ENCODE assay signal across 9 cellular contexts in the genomic region with DNA sequence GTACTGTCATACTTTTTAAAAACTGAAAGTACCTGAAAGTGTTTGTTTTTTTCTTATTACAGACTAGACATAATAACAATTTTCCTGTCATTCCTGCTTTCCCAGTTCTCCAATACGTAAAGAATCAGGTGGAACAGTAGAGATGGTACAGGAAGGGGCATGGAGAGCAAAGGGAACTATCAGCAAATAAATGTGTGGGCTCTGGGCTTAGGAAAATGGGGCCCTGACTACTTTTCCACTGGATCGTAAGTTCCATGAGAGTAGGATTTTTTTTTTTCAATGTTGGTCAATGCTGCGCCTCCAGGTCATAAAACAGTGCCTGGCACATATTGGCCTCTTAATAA. TPM values are rescaled to one million over a fixed set of nuclear protein-coding genes. Genes with fewer than 3 reads are reported as not detected.
DNase-seq lines count a peak whose midpoint lies in the region; ATAC-seq, FAIRE-seq and TF ChIP-seq lines count a peak whose summit lies in the region.
"Had no signal": no experiment of that assay in that cellular context is flagged by ENCODE, and none has a peak within 500 bp of the region (broad histone marks: within the 10 kb centered on the region; RNA-seq: fewer than 3 reads in every experiment).

No MANE protein-coding gene starts in this region.

- no peaks in the 10 kb centered on the region for H3K36me3 ChIP-seq in left ventricle myocardium inferior
- no peaks in the 10 kb centered on the region for H3K36me3 ChIP-seq in astrocyte (ENCODE audit: insufficient read depth, low read length)
- H3K36me3 ChIP-seq in aorta (ENCODE audit: control insufficient read depth in 1 of 2, insufficient read depth in 2 of 2, low read length in 1 of 2), result no peaks in the 10 kb centered on the region

- H3K27me3 ChIP-seq in left ventricle myocardium inferior (ENCODE audit: low read depth) (no peaks in the 10 kb centered on the region), astrocyte (ENCODE audit: insufficient read depth, low read length) (no peaks in the 10 kb centered on the region), aorta (ENCODE audit: control insufficient read depth in 1 of 2, insufficient read depth in 2 of 2, low read length in 1 of 2) (no peaks in the 10 kb centered on the region)

- peaks cover 4% of the 10 kb centered on the region for H4K20me1 ChIP-seq in astrocyte (ENCODE audit: insufficient read depth, low read length)

- peak overlapping the region; percentile 73 for H3K4me2 ChIP-seq in astrocyte (ENCODE audit: low read length)

- H3K27me3 Mint-ChIP-seq in astrocyte (ENCODE audit: low read depth, unreplicated experiment) (no peaks in the 10 kb centered on the region), mesothelial cell of epicardium (ENCODE audit: low read depth) (no peaks in the 10 kb centered on the region)

- no peak overlapping the region for H3K4me3 Mint-ChIP-seq in astrocyte (ENCODE audit: unreplicated experiment)
- no peak overlapping the region for H3K4me3 Mint-ChIP-seq in mesothelial cell of epicardium

- H3K27ac Mint-ChIP-seq in astrocyte (ENCODE audit: unreplicated experiment) (no peak overlapping the region), mesothelial cell of epicardium (peak overlapping the region; percentile 23)

- no peaks in the 10 kb centered on the region for H3K36me3 Mint-ChIP-seq in astrocyte (ENCODE audit: low read depth, unreplicated experiment)
- no peaks in the 10 kb centered on the region for H3K36me3 Mint-ChIP-seq in mesothelial cell of epicardium

- no peaks in the 10 kb centered on the region for H3K79me2 ChIP-seq in astrocyte (ENCODE audit: insufficient read depth, low read length)

- H3K4me3 ChIP-seq in left ventricle myocardium inferior (peak overlapping the region; percentile 60), astrocyte (ENCODE audit: insufficient read depth, low read depth, low read length) (peak overlapping the region; percentile 46), aorta (ENCODE audit: low read length in 2 of 2) (peak overlapping the region; percentile 66 to 70)

- H3K9ac ChIP-seq in astrocyte (ENCODE audit: low read length), result peak overlapping the region; percentile 41

- peak overlapping the region; percentile 73 for H3K27ac ChIP-seq in left ventricle myocardium inferior (replicated peaks)
- H3K27ac ChIP-seq in astrocyte (ENCODE audit: low read depth, low read length), result no peak overlapping the region
- peak overlapping the region; percentile 76 to 82 for H3K27ac ChIP-seq in aorta (ENCODE audit: low read depth in 1 of 2, low read length in 2 of 2)

- TF ChIP-seq CTCF in left ventricle myocardium inferior (IDR thresholded peaks at IDR 0.05; ENCODE audit: borderline replicate concordance), result no peak
- TF ChIP-seq CTCF in astrocyte (IDR thresholded peaks at IDR 0.05; ENCODE audit: insufficient read depth, low read depth, low read length), result no peak
- no peak for TF ChIP-seq CTCF in mesothelial cell of epicardium (IDR thresholded peaks at IDR 0.05; ENCODE audit: unreplicated experiment)

- 34 to 37% methylated on average over 3 of the region's 3 CpGs for WGBS in aorta, 2 donors

- H3K4me1 ChIP-seq in left ventricle myocardium inferior (peaks cover 38% of the 10 kb centered on the region), astrocyte (ENCODE audit: insufficient read depth, low read length) (peaks cover 17% of the 10 kb centered on the region), aorta (ENCODE audit: control insufficient read depth in 1 of 2, insufficient read depth in 2 of 2, low read length in 2 of 2) (peaks cover 3 to 10% of the 10 kb centered on the region in 2 donors)

- H3K9me3 Mint-ChIP-seq in astrocyte (ENCODE audit: unreplicated experiment), result no peaks in the 10 kb centered on the region
- peaks cover 2% of the 10 kb centered on the region for H3K9me3 Mint-ChIP-seq in mesothelial cell of epicardium

- DNase-seq in left ventricle myocardium inferior (no peak), left cardiac atrium (no peak), astrocyte (ENCODE audit: low read depth) (no peak), mesothelial cell of epicardium (ENCODE audit: low spot score in 2 of 2, unreplicated experiment in 2 of 2) (no peak), aorta (no peak), iPS-NIHi7 (ENCODE audit: extremely low spot score) (no peak), urothelium cell line (ENCODE audit: low spot score) (no peak)
- DNase-seq in stimulated activated CD8-positive, alpha-beta memory T cell treated with anti-CD3 and anti-CD28 coated beads, Interleukin-4, amount 100 ng/mL, for 48 hours, result no peak
- DNase-seq: cortex of kidney had no signal

- FAIRE-seq in astrocyte (lab: Jason Lieb, UNC) (no peak), urothelium cell line (lab: Jason Lieb, UNC) (no peak)

- H3K4me1 Mint-ChIP-seq in astrocyte (ENCODE audit: low read depth, unreplicated experiment) (peaks cover 13% of the 10 kb centered on the region), mesothelial cell of epicardium (peaks cover 11% of the 10 kb centered on the region)

- H3K9me3 ChIP-seq in left ventricle myocardium inferior (replicated peaks), result no peaks in the 10 kb centered on the region
- H3K9me3 ChIP-seq in astrocyte (ENCODE audit: insufficient read depth, low read depth, low read length), result no peaks in the 10 kb centered on the region
- no peaks in the 10 kb centered on the region for H3K9me3 ChIP-seq in aorta (ENCODE audit: control insufficient read depth, low read length)

- H2AFZ ChIP-seq in astrocyte (ENCODE audit: low read depth, low read length), result no peak overlapping the region

- intact Hi-C loops in left ventricle myocardium inferior (cut with micrococcal nuclease) (no loop called here), left cardiac atrium (cut with DNase I) (no loop called here), aorta (cut with DNase I) (no loop called here)

- ATAC-seq in left cardiac atrium (no peak), aorta (ENCODE audit: low FRiP score) (no peak)

RNA-seq across cellular contexts. Expression of a gene that starts 15.2 kb away (rescaled TPM):
- total RNA-seq in left ventricle myocardium inferior (3.7 TPM), left cardiac atrium (1 to 10 TPM; 6.6 to 8.1 TPM), astrocyte (32.3 and 32.6 TPM in 2 replicates), mesothelial cell of epicardium (6.1 to 6.8 TPM (median 6.3 TPM) in 3 replicates), aorta (10 to 100 TPM; 27.4 to 28.5 TPM)
- 10 to 100 TPM in 1 of 2 donors, 1 to 10 TPM in 1; 9.5 to 28.5 TPM for polyA plus RNA-seq in aorta

RNA-seq across cellular contexts. Expression of a gene that starts 22.8 kb away (rescaled TPM):
- 89.4 TPM for total RNA-seq in left ventricle myocardium inferior
- total RNA-seq in left cardiac atrium, result 1,000 to 10,000 TPM; 1,100 to 1,897 TPM
- total RNA-seq in astrocyte, result 320 and 345 TPM in 2 replicates
- total RNA-seq in mesothelial cell of epicardium, result 126 to 133 TPM (median 126 TPM) in 3 replicates
- 1,000 to 10,000 TPM; 3,684 to 9,611 TPM for total RNA-seq in aorta
- 1,000 to 10,000 TPM; 3,163 to 4,826 TPM for polyA plus RNA-seq in aorta
